8 cellular contexts compared by ENCODE assay signal in the genomic region with DNA sequence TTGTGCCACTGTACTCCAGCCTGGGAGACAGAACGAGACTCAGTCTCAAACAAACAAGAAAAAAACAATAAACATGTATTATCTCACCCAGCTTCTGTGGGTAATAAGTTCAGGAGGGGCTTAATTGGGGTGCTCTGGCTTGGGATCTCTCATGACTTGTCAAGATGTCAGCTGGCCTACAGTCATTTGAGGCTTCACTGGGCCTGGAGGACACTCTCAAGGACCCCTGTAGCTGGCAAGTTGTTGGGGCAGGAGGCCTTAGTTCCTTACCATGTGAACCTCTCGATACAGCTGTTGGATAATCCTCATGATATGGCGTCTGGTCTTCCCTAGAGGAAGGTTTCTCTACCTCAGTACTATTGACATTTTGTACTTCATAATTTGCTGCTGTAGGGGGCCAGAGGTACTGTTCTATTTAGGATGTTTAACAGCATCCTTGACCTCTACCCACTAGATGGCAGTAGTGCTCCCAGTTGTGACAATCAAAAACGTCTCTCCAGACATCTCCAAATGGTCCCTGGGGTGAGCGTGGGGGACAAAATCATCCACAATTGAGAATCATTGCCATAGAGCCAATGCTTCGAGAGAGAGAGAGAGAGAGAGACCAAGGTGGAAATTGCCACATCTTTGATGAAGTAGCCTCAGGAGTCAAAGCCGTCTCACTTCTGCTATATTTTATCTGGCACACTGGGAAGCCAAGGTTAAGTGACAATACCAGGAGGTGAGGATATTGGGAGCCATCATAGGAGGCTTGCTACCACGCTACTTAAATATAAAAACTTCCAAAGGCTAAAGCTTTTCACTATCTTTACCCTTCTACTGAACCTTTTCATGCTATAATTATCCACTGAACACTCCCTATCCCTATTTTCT. TPM values are rescaled to one million over a fixed set of nuclear protein-coding genes. Genes with fewer than 3 reads are reported as not detected.
DNase-seq lines count a peak whose midpoint lies in the region; ATAC-seq and TF ChIP-seq lines count a peak whose summit lies in the region.

No MANE protein-coding gene starts in this region.

- in situ Hi-C loops in mammary epithelial cell (cut with MboI; ENCODE audit: low sequenced_read_pairs in 2 of 2), result loop anchor here in 1 of 2 donors (25.0 kb wide), 1 partner anchor 680 kb away; no protein-coding TSS in a partner anchor

- peak; percentile 76 for TF ChIP-seq CTCF in GM10266 (IDR thresholded peaks at IDR 0.05; ENCODE audit: control insufficient read depth, insufficient read depth, low read depth, missing control alignments)
- peak; percentile 73 for TF ChIP-seq CTCF in WERI-Rb-1 (IDR thresholded peaks at IDR 0.05; ENCODE audit: low read depth, low read length)
- TF ChIP-seq CTCF in mammary epithelial cell (conservative IDR thresholded peaks at IDR 0.05 in 1 of 2, IDR thresholded peaks at IDR 0.05 in 1 of 2; ENCODE audit: extremely low read depth in 1 of 2, insufficient read depth in 1 of 2, low read depth in 1 of 2, low read length in 2 of 2), result peak; percentile 78 to 88

- dilution Hi-C loops in mammary epithelial cell (cut with HindIII; ENCODE audit: low sequenced_read_pairs), result no loop called here

- H3K4me2 ChIP-seq in mammary epithelial cell (ENCODE audit: insufficient read depth, low read depth, low read length), result no peak overlapping the region

- ATAC-seq in HG02973 (IDR thresholded peaks at IDR 0.05; ENCODE audit: unreplicated experiment) (peak; percentile 67), GM21717 (IDR thresholded peaks at IDR 0.05; ENCODE audit: unreplicated experiment) (no peak)

- H3K9me3 ChIP-seq in WERI-Rb-1 (ENCODE audit: severe bottlenecking) (no peaks in the 10 kb centered on the region), mammary epithelial cell (replicated peaks; ENCODE audit: insufficient read depth, low read length) (no peaks in the 10 kb centered on the region)

- BruUV-seq in mammary epithelial cell (replicated peaks; lab: Mats Ljungman, UMichigan), result no TSS peak

- DNase-seq in GM10266 (ENCODE audit: extremely low spot score), result peak; percentile 37
- DNase-seq in NCI-H226, result peak; percentile 48
- peak; percentile 69 for DNase-seq in WERI-Rb-1
- DNase-seq in mammary epithelial cell, result peak; percentile 44
- peak; percentile 68 for DNase-seq in kidney tubule cell (ENCODE audit: low spot score)
- DNase-seq in stimulated activated CD4-positive, alpha-beta T cell treated with anti-CD3 and anti-CD28 coated beads, TNF-alpha, amount 100 ng/mL, for 4 hours (ENCODE audit: low read depth in 3 of 3), result peak in 2 of 3 experiments; percentile 13 to 41

- H3K27me3 ChIP-seq in WERI-Rb-1 (ENCODE audit: insufficient read depth, low read depth, severe bottlenecking) (no peaks in the 10 kb centered on the region), mammary epithelial cell (ENCODE audit: insufficient read depth, low read length) (no peaks in the 10 kb centered on the region)

- no peak overlapping the region for H3K4me3 ChIP-seq in WERI-Rb-1 (ENCODE audit: low read depth, low read length)
- no peak overlapping the region for H3K4me3 ChIP-seq in mammary epithelial cell (replicated peaks in 1 of 3; ENCODE audit: insufficient read depth in 1 of 3, low read depth in 2 of 3, low read length in 3 of 3)

- intact Hi-C loops in mammary epithelial cell (cut with micrococcal nuclease), result loop anchor here (1.0 to 2.0 kb wide), 3 partner anchors 148 to 572 kb away; a partner anchor contains a TSS

- H2AFZ ChIP-seq in mammary epithelial cell (ENCODE audit: low read depth, low read length), result peak overlapping the region; percentile 16

- no peak overlapping the region for H3K27ac ChIP-seq in WERI-Rb-1
- no peak overlapping the region for H3K27ac ChIP-seq in mammary epithelial cell (ENCODE audit: insufficient read depth, low read depth, low read length)

- no peak overlapping the region for H3K9ac ChIP-seq in mammary epithelial cell (ENCODE audit: insufficient read depth, low read length)

- H4K20me1 ChIP-seq in mammary epithelial cell (ENCODE audit: insufficient read depth, low read length), result no peaks in the 10 kb centered on the region

- no peaks in the 10 kb centered on the region for H3K79me2 ChIP-seq in mammary epithelial cell (ENCODE audit: insufficient read depth, low read length)

- peaks cover 8% of the 10 kb centered on the region for H3K4me1 ChIP-seq in mammary epithelial cell (ENCODE audit: insufficient read depth, low read length)

- CTCF ChIA-PET in mammary epithelial cell (lab: Charles Lee; ENCODE audit: low non-redundant PET), result no interaction called here

- H3K36me3 ChIP-seq in WERI-Rb-1 (no peaks in the 10 kb centered on the region), mammary epithelial cell (ENCODE audit: insufficient read depth, low read length) (no peaks in the 10 kb centered on the region)

- WGBS in mammary epithelial cell (ENCODE audit: low coverage, missing lambda C conversion rate), result 22% methylated on average over 8 of the region's 8 CpGs

RNA-seq across cellular contexts. Expression of a gene that starts 23.9 kb away (rescaled TPM):
- 10 to 100 TPM; 46.5 to 69.1 TPM for total RNA-seq in mammary epithelial cell
- polyA plus RNA-seq in mammary epithelial cell, result 16.2 TPM
- 26.2 TPM for polyA minus RNA-seq in mammary epithelial cell

RNA-seq across cellular contexts. Expression of a gene that starts 30.1 kb away (rescaled TPM):
- total RNA-seq in mammary epithelial cell, result 10 to 100 TPM; 22.0 to 30.7 TPM
- 17.2 TPM for polyA plus RNA-seq in mammary epithelial cell
- polyA minus RNA-seq in mammary epithelial cell, result 93.1 TPM
